1 cellular context compared by ENCODE assay signal in the genomic region with DNA sequence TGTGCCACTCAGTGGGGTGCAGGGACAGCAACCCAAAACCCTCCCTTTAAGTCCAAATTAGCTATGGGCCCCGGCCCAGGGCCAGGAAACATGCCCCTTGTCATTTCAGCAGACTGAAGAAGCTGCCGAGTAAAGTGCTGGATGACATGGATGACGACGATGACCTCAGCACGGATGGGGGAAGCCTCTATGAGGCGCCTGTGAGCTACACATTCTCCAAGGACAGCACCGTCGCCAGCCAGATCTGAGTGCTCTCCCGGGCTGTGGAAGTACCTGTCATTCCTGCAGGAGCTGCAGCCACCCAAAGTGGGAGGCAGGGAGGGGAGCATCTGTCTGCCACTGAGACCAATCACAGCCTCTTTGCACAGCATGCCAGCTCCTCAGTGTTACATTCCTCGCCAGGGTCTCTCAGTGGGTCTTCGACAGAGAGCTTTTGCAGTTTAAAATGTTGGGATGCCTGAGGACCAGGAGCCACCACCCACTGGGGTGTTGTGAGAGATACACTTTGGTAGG.
TF ChIP-seq lines count a peak whose summit lies in the region.

No MANE protein-coding gene starts in this region.

TF ChIP-seq in IMR-90, 13 proteins besides CTCF, POLR2A, EP300 and RAD21:
- TF ChIP-seq NFE2L2 (IDR thresholded peaks at IDR 0.05; ENCODE audit: low read depth, low read length) = no peak
- TF ChIP-seq MAZ (IDR thresholded peaks at IDR 0.05; ENCODE audit: borderline replicate concordance, low read depth, low read length) = no peak
- TF ChIP-seq SMC3 (IDR thresholded peaks at IDR 0.05; ENCODE audit: low read depth, low read length) = no peak
- TF ChIP-seq, protein P1, sequence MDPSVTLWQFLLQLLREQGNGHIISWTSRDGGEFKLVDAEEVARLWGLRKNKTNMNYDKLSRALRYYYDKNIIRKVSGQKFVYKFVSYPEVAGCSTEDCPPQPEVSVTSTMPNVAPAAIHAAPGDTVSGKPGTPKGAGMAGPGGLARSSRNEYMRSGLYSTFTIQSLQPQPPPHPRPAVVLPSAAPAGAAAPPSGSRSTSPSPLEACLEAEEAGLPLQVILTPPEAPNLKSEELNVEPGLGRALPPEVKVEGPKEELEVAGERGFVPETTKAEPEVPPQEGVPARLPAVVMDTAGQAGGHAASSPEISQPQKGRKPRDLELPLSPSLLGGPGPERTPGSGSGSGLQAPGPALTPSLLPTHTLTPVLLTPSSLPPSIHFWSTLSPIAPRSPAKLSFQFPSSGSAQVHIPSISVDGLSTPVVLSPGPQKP (IDR thresholded peaks at IDR 0.05; ENCODE audit: borderline replicate concordance, low read depth, low read length) = no peak
- TF ChIP-seq, protein P2, sequence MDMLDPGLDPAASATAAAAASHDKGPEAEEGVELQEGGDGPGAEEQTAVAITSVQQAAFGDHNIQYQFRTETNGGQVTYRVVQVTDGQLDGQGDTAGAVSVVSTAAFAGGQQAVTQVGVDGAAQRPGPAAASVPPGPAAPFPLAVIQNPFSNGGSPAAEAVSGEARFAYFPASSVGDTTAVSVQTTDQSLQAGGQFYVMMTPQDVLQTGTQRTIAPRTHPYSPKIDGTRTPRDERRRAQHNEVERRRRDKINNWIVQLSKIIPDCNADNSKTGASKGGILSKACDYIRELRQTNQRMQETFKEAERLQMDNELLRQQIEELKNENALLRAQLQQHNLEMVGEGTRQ (IDR thresholded peaks at IDR 0.05; ENCODE audit: low read depth, low read length) = no peak
- TF ChIP-seq MAFK (IDR thresholded peaks at IDR 0.05; ENCODE audit: low read depth, low read length) = no peak
- TF ChIP-seq BHLHE40 (IDR thresholded peaks at IDR 0.05; ENCODE audit: low read depth, low read length) = no peak
- no peak for TF ChIP-seq CEBPB (IDR thresholded peaks at IDR 0.05; ENCODE audit: low read depth, low read length)
- no peak for TF ChIP-seq MXI1 (IDR thresholded peaks at IDR 0.05; ENCODE audit: borderline replicate concordance, low read depth, low read length)
- TF ChIP-seq CHD1 (IDR thresholded peaks at IDR 0.05; ENCODE audit: low read depth, low read length) = no peak
- TF ChIP-seq RFX5 (IDR thresholded peaks at IDR 0.05; ENCODE audit: low read depth, low read length) = no peak
- no peak for TF ChIP-seq RCOR1 (IDR thresholded peaks at IDR 0.05; ENCODE audit: insufficient replicate concordance, low read length)
- TF ChIP-seq FOS (IDR thresholded peaks at IDR 0.05; ENCODE audit: low read depth, low read length) = no peak
